In genomic region chr9:121323449-121324151, GRCh38 we compare ENCODE assay signal across 18 cellular contexts. TPM values are rescaled to one million over a fixed set of nuclear protein-coding genes. Genes with fewer than 3 reads are reported as not detected.
DNase-seq lines count a peak whose midpoint lies in the region; ATAC-seq and TF ChIP-seq lines count a peak whose summit lies in the region.
"Had no signal": no experiment of that assay in that cellular context is flagged by ENCODE, and none has a peak within 500 bp of the region (broad histone marks: within the 10 kb centered on the region; RNA-seq: fewer than 3 reads in every experiment).

No MANE protein-coding gene starts in this region.

- ATAC-seq in heart right ventricle (no peak), aorta (ENCODE audit: low FRiP score) (no peak), HG02610 (IDR thresholded peaks at IDR 0.05; ENCODE audit: unreplicated experiment) (no peak)

- TF ChIP-seq EP300 in esophagus muscularis mucosa (IDR thresholded peaks at IDR 0.05), result no peak

- H3K36me3 ChIP-seq in heart right ventricle (peaks cover 0 to 100% (median 85%) of the 10 kb centered on the region in 9 donors), esophagus muscularis mucosa (peaks cover 70 to 97% (median 94%) of the 10 kb centered on the region in 4 donors), aorta (ENCODE audit: control insufficient read depth in 1 of 2, insufficient read depth in 2 of 2, low read length in 1 of 2) (peaks cover 0 to 21% of the 10 kb centered on the region in 2 donors)

- DNase-seq in heart right ventricle (no peak), cardiac septum (ENCODE audit: low spot score) (no peak), esophagus muscularis mucosa (ENCODE audit: extremely low spot score) (no peak), aorta (no peak), NOMO-1 treated with DMSO at 0.1 percent for 48 hours (lab: John Stamatoyannopoulos, UW; ENCODE audit: unreplicated experiment) (no peak)
- DNase-seq in activated CD4-positive, alpha-beta T cell treated with anti-CD3 and anti-CD28 coated beads for 1 hour, result no peak
- DNase-seq: ACHN; activated CD4-positive, alpha-beta T cell treated with anti-CD3 and anti-CD28 coated beads, Interleukin-2, amount 50 U/mL, for 4 hours; activated naive CD4-positive, alpha-beta T cell treated with anti-CD3 and anti-CD28 coated beads, Interleukin-2, amount 10 ng/mL, durations not matched to agents 7 days and 5 days; activated T-cell treated with anti-CD3 and anti-CD28 coated beads, Interleukin-2, amount 50 U/mL, for 1 hour; CD4-positive, CD25-positive, alpha-beta regulatory T cell; DMS153; erythroblast; NCI-H2107; retina; stimulated activated CD4-positive, alpha-beta T cell treated with anti-CD3 and anti-CD28 coated beads, Interleukin-2, amount 100 ng/mL, for 24 hours had no signal

- H3K4me1 ChIP-seq in heart right ventricle, result peaks cover 31 to 97% (median 68%) of the 10 kb centered on the region in 9 donors
- H3K4me1 ChIP-seq in esophagus muscularis mucosa, result peaks cover 86 to 100% (median 97%) of the 10 kb centered on the region in 4 donors
- H3K4me1 ChIP-seq in aorta (ENCODE audit: control insufficient read depth in 1 of 2, insufficient read depth in 2 of 2, low read length in 2 of 2), result no peaks in the 10 kb centered on the region

- H3K27ac ChIP-seq in heart right ventricle (peak overlapping the region in 9 of 10 donors; percentile 9 to 98 (median 94)), esophagus muscularis mucosa (replicated peaks in 1 of 4) (peak overlapping the region; percentile 87 to 99 (median 92)), skin epidermis (peak overlapping the region in 11 of 21 experiments; percentile 24 to 93 (median 79)), aorta (ENCODE audit: low read depth in 1 of 2, low read length in 2 of 2) (peak overlapping the region; percentile 94 to 99)

- H3K27me3 ChIP-seq in heart right ventricle (no peaks in the 10 kb centered on the region), esophagus muscularis mucosa (no peaks in the 10 kb centered on the region), aorta (ENCODE audit: control insufficient read depth in 1 of 2, insufficient read depth in 2 of 2, low read length in 1 of 2) (no peaks in the 10 kb centered on the region)

- H3K4me3 ChIP-seq in heart right ventricle (no peak overlapping the region), esophagus muscularis mucosa (no peak overlapping the region), skin epidermis (no peak overlapping the region), aorta (ENCODE audit: low read length in 2 of 2) (no peak overlapping the region)

- intact Hi-C loops in heart right ventricle (cut with DNase I) (loop anchor here in 4 of 10 donors (2.0 to 10.0 kb wide), 4 partner anchors 37 to 111 kb away; partner anchors contain the start of gene STOM (in 1 of the 4)), cardiac septum (cut with DNase I) (no loop called here), esophagus muscularis mucosa (cut with DNase I) (no loop called here), aorta (cut with DNase I) (no loop called here)

- no peak for TF ChIP-seq CTCF in heart right ventricle (IDR thresholded peaks at IDR 0.05)
- TF ChIP-seq CTCF in esophagus muscularis mucosa (IDR thresholded peaks at IDR 0.05), result no peak

- H3K9me3 ChIP-seq in heart right ventricle (no peaks in the 10 kb centered on the region), esophagus muscularis mucosa (no peaks in the 10 kb centered on the region), aorta (ENCODE audit: control insufficient read depth, low read length) (no peaks in the 10 kb centered on the region)

- WGBS in heart right ventricle, 2 donors, result 88 to 92% methylated on average over 10 of the region's 10 CpGs
- 90% methylated on average over 10 of the region's 10 CpGs for WGBS in esophagus muscularis mucosa
- 87 to 90% methylated on average over 10 of the region's 10 CpGs for WGBS in aorta, 2 donors

- no peak for TF ChIP-seq POLR2A in esophagus muscularis mucosa (IDR thresholded peaks at IDR 0.05; ENCODE audit: low read depth)

RNA-seq across cellular contexts. Expression of gene STOM, which starts 46.5 kb away (rescaled TPM):
- total RNA-seq in heart right ventricle (100 to 1,000 TPM; 104 to 389 (median 181) TPM), cardiac septum (191 TPM), esophagus muscularis mucosa (100 to 1,000 TPM; 250 to 554 (median 444) TPM), aorta (100 to 1,000 TPM; 375 to 384 TPM)
- polyA plus RNA-seq in heart right ventricle (100 to 1,000 TPM; 146 to 203 TPM), aorta (100 to 1,000 TPM in 1 of 2 donors, 10 to 100 TPM in 1; 80.0 to 115 TPM)

RNA-seq across cellular contexts. Expression of gene GSN, which starts 55.6 kb away (rescaled TPM):
- total RNA-seq in heart right ventricle, result 100 to 1,000 TPM; 532 to 861 (median 668) TPM
- 100 to 1,000 TPM; 360 to 823 TPM for polyA plus RNA-seq in heart right ventricle
- total RNA-seq in cardiac septum, result 855 TPM
- 1,000 to 10,000 TPM; 2,509 to 3,811 (median 3,170) TPM for total RNA-seq in esophagus muscularis mucosa
- total RNA-seq in aorta, result 1,000 to 10,000 TPM in 1 of 2 donors, 100 to 1,000 TPM in 1; 922 to 2,469 TPM
- polyA plus RNA-seq in aorta, result 1,000 to 10,000 TPM in 1 of 2 donors, 100 to 1,000 TPM in 1; 451 to 1,099 TPM
